In genomic region chr17:29573558-29573870, GRCh38 we compare ENCODE assay signal across 15 cellular contexts. TPM values are rescaled to one million over a fixed set of nuclear protein-coding genes. Genes with fewer than 3 reads are reported as not detected.
DNase-seq lines count a peak whose midpoint lies in the region; ATAC-seq, FAIRE-seq and TF ChIP-seq lines count a peak whose summit lies in the region.
"Had no signal": no experiment of that assay in that cellular context is flagged by ENCODE, and none has a peak within 500 bp of the region (broad histone marks: within the 10 kb centered on the region; RNA-seq: fewer than 3 reads in every experiment).

No MANE protein-coding gene starts in this region.

- H3K9me3 ChIP-seq in left ventricle myocardium inferior (replicated peaks) (no peaks in the 10 kb centered on the region), heart right ventricle (no peaks in the 10 kb centered on the region), HepG2 (ENCODE audit: low read length) (no peaks in the 10 kb centered on the region), upper lobe of right lung (no peaks in the 10 kb centered on the region)
- H3K9me3 ChIP-seq: HAP-1 had no signal

- no peak overlapping the region for H3K4me2 ChIP-seq in HepG2 (ENCODE audit: low read depth, low read length)

- no peak overlapping the region for H2AFZ ChIP-seq in HepG2 (ENCODE audit: low read length)

- no peaks in the 10 kb centered on the region for H4K20me1 ChIP-seq in HepG2 (ENCODE audit: insufficient read depth, low read length)

- no peak for TF ChIP-seq CTCF in left ventricle myocardium inferior (IDR thresholded peaks at IDR 0.05; ENCODE audit: borderline replicate concordance)
- TF ChIP-seq CTCF in heart right ventricle (IDR thresholded peaks at IDR 0.05), result no peak
- no peak for TF ChIP-seq CTCF in HepG2 (CRISPR knock-in tag; IDR thresholded peaks at IDR 0.05)
- TF ChIP-seq CTCF in upper lobe of right lung (IDR thresholded peaks at IDR 0.05), result no peak

- in situ Hi-C loops in HepG2 (cut with HindIII; ENCODE audit: extremely low pct_ligation_motif_present, low pct_unique_long_range_greater_than_20kb), result no loop called here

- H3K27ac ChIP-seq in left ventricle myocardium inferior (replicated peaks) (peak overlapping the region; percentile 76), heart right ventricle (peak overlapping the region in 1 of 10 donors; percentile 71), HepG2 (ENCODE audit: extremely low read length, insufficient read depth, low read length) (no peak overlapping the region), upper lobe of right lung (no peak overlapping the region)
- H3K27ac ChIP-seq: SK-N-MC, VCaP had no signal

- 86 to 90% methylated on average over 6 of the region's 6 CpGs for WGBS in heart right ventricle, 2 donors
- 97% methylated on average over 4 of the region's 6 CpGs for WGBS in HepG2 (ENCODE audit: low lambda C conversion rate)

- H3K79me2 ChIP-seq in HepG2 (ENCODE audit: insufficient read depth, low read length), result no peaks in the 10 kb centered on the region

- H3K4me3 ChIP-seq in left ventricle myocardium inferior, result no peak overlapping the region
- H3K4me3 ChIP-seq in heart right ventricle, result no peak overlapping the region
- H3K4me3 ChIP-seq in HepG2 (replicated peaks in 1 of 3; ENCODE audit: insufficient read depth in 1 of 3, low read depth in 2 of 3, low read length in 3 of 3), result no peak overlapping the region
- H3K4me3 ChIP-seq in upper lobe of right lung, result no peak overlapping the region
- H3K4me3 ChIP-seq: HAP-1, lung, SK-N-MC had no signal

- TF ChIP-seq EP300 in HepG2 (IDR thresholded peaks at IDR 0.05; ENCODE audit: low read depth in 2 of 2, low read length in 2 of 2) (no peak), HepG2 (CRISPR knock-in tag; IDR thresholded peaks at IDR 0.05; ENCODE audit: borderline replicate concordance) (no peak)

- POLR2A ChIA-PET in HepG2 (lab: Yijun Ruan, JAX), result no interaction called here

- no TSS peak for BruUV-seq in HepG2 (replicated peaks; lab: Mats Ljungman, UMichigan)

- H3K27me3 ChIP-seq in left ventricle myocardium inferior (ENCODE audit: low read depth) (no peaks in the 10 kb centered on the region), heart right ventricle (no peaks in the 10 kb centered on the region), HepG2 (ENCODE audit: control insufficient read depth in 1 of 2, insufficient read depth in 2 of 2, low read length in 2 of 2) (no peaks in the 10 kb centered on the region), upper lobe of right lung (no peaks in the 10 kb centered on the region)

- peaks cover 52% of the 10 kb centered on the region for H3K4me1 ChIP-seq in left ventricle myocardium inferior
- H3K4me1 ChIP-seq in heart right ventricle, result peaks cover 14 to 57% (median 36%) of the 10 kb centered on the region in 9 donors
- peaks cover 32% of the 10 kb centered on the region for H3K4me1 ChIP-seq in HepG2 (ENCODE audit: insufficient read depth, low read length)
- H3K4me1 ChIP-seq in upper lobe of right lung, result peaks cover 13% of the 10 kb centered on the region
- H3K4me1 ChIP-seq: HAP-1 had no signal

- TF ChIP-seq RAD21 in HepG2 (CRISPR knock-in tag; IDR thresholded peaks at IDR 0.05), result no peak

- intact Hi-C loops in left ventricle myocardium inferior (cut with micrococcal nuclease), result no loop called here
- intact Hi-C loops in heart right ventricle (cut with DNase I), result loop anchor here in 1 of 10 donors (10.0 kb wide), 1 partner anchor 51 kb away; the partner anchor contains the start of gene CORO6
- intact Hi-C loops in HepG2 (cut with micrococcal nuclease; ENCODE audit: unreplicated experiment), result no loop called here
- intact Hi-C loops in upper lobe of right lung (cut with DNase I), result no loop called here

- H3K9ac ChIP-seq in HepG2 (ENCODE audit: insufficient read depth, low read depth, low read length), result no peak overlapping the region

- H3K36me3 ChIP-seq in left ventricle myocardium inferior (peaks cover 52% of the 10 kb centered on the region), heart right ventricle (peaks cover 3 to 64% (median 37%) of the 10 kb centered on the region in 9 donors), HepG2 (replicated peaks in 1 of 2; ENCODE audit: control insufficient read depth in 1 of 2, insufficient read depth in 2 of 2, low read length in 2 of 2) (peaks cover 4 to 17% of the 10 kb centered on the region in 2 experiments; a peak in 3 of 5 replicates), upper lobe of right lung (peaks cover 46% of the 10 kb centered on the region)

- ATAC-seq in heart right ventricle, result no peak
- no peak for ATAC-seq in HepG2
- ATAC-seq in upper lobe of right lung, result no peak
- ATAC-seq in HG02981 (IDR thresholded peaks at IDR 0.05; ENCODE audit: unreplicated experiment), result no peak

- no peak for TF ChIP-seq POLR2A in HepG2 (IDR thresholded peaks at IDR 0.05; ENCODE audit: insufficient read depth in 1 of 2, low read depth in 2 of 2, low read length in 2 of 2)

- DNase-seq in left ventricle myocardium inferior (peak; percentile 9), heart right ventricle (no peak), HepG2 (ENCODE audit: low spot score) (no peak), upper lobe of right lung (peak; percentile 56), HT-29 (ENCODE audit: low spot score) (no peak)
- DNase-seq: amniotic stem cell, DMS 273 treated with DMSO at 0.1 percent for 48 hours, occipital lobe had no signal

- CTCF ChIA-PET in HepG2 (lab: Yijun Ruan, JAX; ENCODE audit: low intra/inter-chr PET ratio, low total read pairs), result no interaction called here

- FAIRE-seq in HepG2 (lab: Jason Lieb, UNC), result no peak
- FAIRE-seq: colon, urothelium cell line had no signal

RNA-seq across cellular contexts. Expression of gene TP53I13, which starts 5.0 kb away (rescaled TPM):
- 37.2 TPM for total RNA-seq in left ventricle myocardium inferior
- total RNA-seq in heart right ventricle, result 10 to 100 TPM; 24.0 to 41.6 (median 30.2) TPM
- 100 to 1,000 TPM in 1 of 2 donors, 10 to 100 TPM in 1; 92.8 to 106 TPM for polyA plus RNA-seq in heart right ventricle
- 9.9 and 25.7 TPM in 2 replicates for total RNA-seq in HepG2 (2016; rRNA removed; fragmentation: Illumina TruSeq; extraction: Trizol)
- 17.6 and 23.7 TPM in 2 replicates for total RNA-seq in HepG2 (2016; cell fraction: cytosol; rRNA removed; fragmentation: Illumina TruSeq; extraction: Trizol; ENCODE audit: low read depth)
- 9.5 and 27.0 TPM in 2 replicates for total RNA-seq in HepG2 (2016; cell fraction: insoluble cytoplasmic fraction; rRNA removed; fragmentation: Illumina TruSeq; extraction: Trizol)
- total RNA-seq in HepG2 (2016; cell fraction: membrane; rRNA removed; fragmentation: Illumina TruSeq; extraction: Trizol), result 15.6 and 16.0 TPM in 2 replicates
- total RNA-seq in HepG2 (2016; cell fraction: nucleus; rRNA removed; fragmentation: Illumina TruSeq; extraction: Trizol), result 23.1 and 26.1 TPM in 2 replicates
- 16.9 and 29.2 TPM in 2 replicates for polyA plus RNA-seq in HepG2 (2011; rRNA removed)
- 15.5 and 31.8 TPM in 2 replicates for polyA plus RNA-seq in HepG2 (2011; cell fraction: cytosol; rRNA removed)
- 136 and 174 TPM in 2 replicates for polyA plus RNA-seq in HepG2 (2011; cell fraction: nucleus; rRNA removed)
- polyA plus RNA-seq in HepG2 (2012), result 12.7 and 18.1 TPM in 2 replicates
- 9.2 and 10.2 TPM in 2 replicates for polyA plus RNA-seq in HepG2 (2016; cell fraction: cytosol; fragmentation: Illumina TruSeq; extraction: Trizol; ENCODE audit: low read depth)
- 8.5 and 9.5 TPM in 2 replicates for polyA plus RNA-seq in HepG2 (2016; cell fraction: insoluble cytoplasmic fraction; fragmentation: Illumina TruSeq; extraction: Trizol; ENCODE audit: low read depth)
- 10.4 and 10.9 TPM in 2 replicates for polyA plus RNA-seq in HepG2 (2016; cell fraction: membrane; fragmentation: Illumina TruSeq; extraction: Trizol; ENCODE audit: low read depth)
- 51.8 and 59.8 TPM in 2 replicates for polyA plus RNA-seq in HepG2 (2016; cell fraction: nucleus; fragmentation: Illumina TruSeq; extraction: Trizol; ENCODE audit: insufficient read depth, low read depth)
- polyA minus RNA-seq in HepG2 (2011; rRNA and poly(A)+ RNA removed; ENCODE audit: low replicate concordance), result 25.1 and 43.5 TPM in 2 replicates
- 18.8 and 20.0 TPM in 2 replicates for polyA minus RNA-seq in HepG2 (2011; cell fraction: cytosol; rRNA and poly(A)+ RNA removed)
- polyA minus RNA-seq in HepG2 (2011; cell fraction: nucleus; rRNA and poly(A)+ RNA removed), result 16.1 and 22.5 TPM in 2 replicates
- total RNA-seq in upper lobe of right lung, result 51.9 TPM
- total RNA-seq in HT-29 (2014; rRNA removed; shearing (Covaris generic)), result 118 and 141 TPM in 2 replicates

RNA-seq across cellular contexts. Expression of gene ABHD15, which starts 6.7 kb away (rescaled TPM):
- 5.9 TPM for total RNA-seq in left ventricle myocardium inferior
- 1 to 10 TPM; 4.4 to 9.0 (median 5.6) TPM for total RNA-seq in heart right ventricle
- polyA plus RNA-seq in heart right ventricle, result 1 to 10 TPM; 3.5 to 5.7 TPM
- total RNA-seq in HepG2 (2016; rRNA removed; fragmentation: Illumina TruSeq; extraction: Trizol), result 4.8 and 7.7 TPM in 2 replicates
- total RNA-seq in HepG2 (2016; cell fraction: cytosol; rRNA removed; fragmentation: Illumina TruSeq; extraction: Trizol; ENCODE audit: low read depth), result 0.44 and 0.91 TPM in 2 replicates
- 5.0 and 7.3 TPM in 2 replicates for total RNA-seq in HepG2 (2016; cell fraction: insoluble cytoplasmic fraction; rRNA removed; fragmentation: Illumina TruSeq; extraction: Trizol)
- total RNA-seq in HepG2 (2016; cell fraction: membrane; rRNA removed; fragmentation: Illumina TruSeq; extraction: Trizol), result 3.2 and 3.6 TPM in 2 replicates
- total RNA-seq in HepG2 (2016; cell fraction: nucleus; rRNA removed; fragmentation: Illumina TruSeq; extraction: Trizol), result 6.6 and 6.7 TPM in 2 replicates
- 2.4 and 2.9 TPM in 2 replicates for polyA plus RNA-seq in HepG2 (2011; rRNA removed)
- 2.6 and 2.7 TPM in 2 replicates for polyA plus RNA-seq in HepG2 (2011; cell fraction: cytosol; rRNA removed)
- polyA plus RNA-seq in HepG2 (2011; cell fraction: nucleus; rRNA removed), result 2.3 and 2.7 TPM in 2 replicates
- 2.3 and 2.8 TPM in 2 replicates for polyA plus RNA-seq in HepG2 (2012)
- 0.60 and 0.61 TPM in 2 replicates for polyA plus RNA-seq in HepG2 (2016; cell fraction: cytosol; fragmentation: Illumina TruSeq; extraction: Trizol; ENCODE audit: low read depth)
- polyA plus RNA-seq in HepG2 (2016; cell fraction: insoluble cytoplasmic fraction; fragmentation: Illumina TruSeq; extraction: Trizol; ENCODE audit: low read depth), result 4.7 and 5.2 TPM in 2 replicates
- polyA plus RNA-seq in HepG2 (2016; cell fraction: membrane; fragmentation: Illumina TruSeq; extraction: Trizol; ENCODE audit: low read depth), result 1.9 and 2.1 TPM in 2 replicates
- 8.6 and 9.0 TPM in 2 replicates for polyA plus RNA-seq in HepG2 (2016; cell fraction: nucleus; fragmentation: Illumina TruSeq; extraction: Trizol; ENCODE audit: insufficient read depth, low read depth)
- polyA minus RNA-seq in HepG2 (2011; rRNA and poly(A)+ RNA removed; ENCODE audit: low replicate concordance), result 9.2 and 15.6 TPM in 2 replicates
- polyA minus RNA-seq in HepG2 (2011; cell fraction: cytosol; rRNA and poly(A)+ RNA removed), result 2.6 and 3.4 TPM in 2 replicates
- polyA minus RNA-seq in HepG2 (2011; cell fraction: nucleus; rRNA and poly(A)+ RNA removed), result 3.6 and 5.5 TPM in 2 replicates
- 10.9 TPM for total RNA-seq in upper lobe of right lung
- total RNA-seq in HT-29 (2014; rRNA removed; shearing (Covaris generic)), result 20.6 and 25.5 TPM in 2 replicates

RNA-seq across cellular contexts. Expression of gene GIT1, which starts 15.9 kb away (rescaled TPM):
- total RNA-seq in left ventricle myocardium inferior, result 31.9 TPM
- total RNA-seq in heart right ventricle, result 10 to 100 TPM; 20.6 to 34.7 (median 28.1) TPM
- polyA plus RNA-seq in heart right ventricle, result 10 to 100 TPM; 31.6 to 35.4 TPM
- total RNA-seq in HepG2 (2016; rRNA removed; fragmentation: Illumina TruSeq; extraction: Trizol), result 12.9 and 14.2 TPM in 2 replicates
- 6.7 and 9.1 TPM in 2 replicates for total RNA-seq in HepG2 (2016; cell fraction: cytosol; rRNA removed; fragmentation: Illumina TruSeq; extraction: Trizol; ENCODE audit: low read depth)
- total RNA-seq in HepG2 (2016; cell fraction: insoluble cytoplasmic fraction; rRNA removed; fragmentation: Illumina TruSeq; extraction: Trizol), result 11.3 and 13.5 TPM in 2 replicates
- 23.5 and 27.1 TPM in 2 replicates for total RNA-seq in HepG2 (2016; cell fraction: membrane; rRNA removed; fragmentation: Illumina TruSeq; extraction: Trizol)
- total RNA-seq in HepG2 (2016; cell fraction: nucleus; rRNA removed; fragmentation: Illumina TruSeq; extraction: Trizol), result 11.7 and 17.3 TPM in 2 replicates
- polyA plus RNA-seq in HepG2 (2011; rRNA removed), result 30.8 and 31.5 TPM in 2 replicates
- 17.1 and 24.2 TPM in 2 replicates for polyA plus RNA-seq in HepG2 (2011; cell fraction: cytosol; rRNA removed)
- 56.8 and 69.2 TPM in 2 replicates for polyA plus RNA-seq in HepG2 (2011; cell fraction: nucleus; rRNA removed)
- polyA plus RNA-seq in HepG2 (2012), result 15.9 and 22.4 TPM in 2 replicates
- 12.0 and 13.0 TPM in 2 replicates for polyA plus RNA-seq in HepG2 (2016; cell fraction: cytosol; fragmentation: Illumina TruSeq; extraction: Trizol; ENCODE audit: low read depth)
- 17.0 and 22.9 TPM in 2 replicates for polyA plus RNA-seq in HepG2 (2016; cell fraction: insoluble cytoplasmic fraction; fragmentation: Illumina TruSeq; extraction: Trizol; ENCODE audit: low read depth)
- 26.3 and 34.9 TPM in 2 replicates for polyA plus RNA-seq in HepG2 (2016; cell fraction: membrane; fragmentation: Illumina TruSeq; extraction: Trizol; ENCODE audit: low read depth)
- 31.9 and 33.9 TPM in 2 replicates for polyA plus RNA-seq in HepG2 (2016; cell fraction: nucleus; fragmentation: Illumina TruSeq; extraction: Trizol; ENCODE audit: insufficient read depth, low read depth)
- polyA minus RNA-seq in HepG2 (2011; rRNA and poly(A)+ RNA removed; ENCODE audit: low replicate concordance), result 51.4 and 110 TPM in 2 replicates
- 17.5 and 20.2 TPM in 2 replicates for polyA minus RNA-seq in HepG2 (2011; cell fraction: cytosol; rRNA and poly(A)+ RNA removed)
- polyA minus RNA-seq in HepG2 (2011; cell fraction: nucleus; rRNA and poly(A)+ RNA removed), result 22.8 and 25.5 TPM in 2 replicates
- total RNA-seq in upper lobe of right lung, result 64.8 TPM
- 52.2 and 56.3 TPM in 2 replicates for total RNA-seq in HT-29 (2014; rRNA removed; shearing (Covaris generic))

RNA-seq across cellular contexts. Expression of gene ANKRD13B, which starts 19.4 kb away (rescaled TPM):
- total RNA-seq in left ventricle myocardium inferior (5.9 TPM), heart right ventricle (1 to 10 TPM; 2.5 to 9.1 (median 5.5) TPM), HepG2 (2016; rRNA removed; fragmentation: Illumina TruSeq; extraction: Trizol) (1.6 and 1.7 TPM in 2 replicates), upper lobe of right lung (6.8 TPM)
- polyA plus RNA-seq in heart right ventricle (1 to 10 TPM; 6.2 to 9.7 TPM), HepG2 (2011; rRNA removed) (1.8 and 2.2 TPM in 2 replicates)
- total RNA-seq in HepG2 (2016; cell fraction: cytosol; rRNA removed; fragmentation: Illumina TruSeq; extraction: Trizol; ENCODE audit: low read depth), result 0.71 and 0.79 TPM in 2 replicates
- 0.76 and 1.6 TPM in 2 replicates for total RNA-seq in HepG2 (2016; cell fraction: insoluble cytoplasmic fraction; rRNA removed; fragmentation: Illumina TruSeq; extraction: Trizol)
- 1.5 and 1.9 TPM in 2 replicates for total RNA-seq in HepG2 (2016; cell fraction: membrane; rRNA removed; fragmentation: Illumina TruSeq; extraction: Trizol)
- total RNA-seq in HepG2 (2016; cell fraction: nucleus; rRNA removed; fragmentation: Illumina TruSeq; extraction: Trizol), result 2.0 and 2.4 TPM in 2 replicates
- polyA plus RNA-seq in HepG2 (2011; cell fraction: cytosol; rRNA removed), result 0.83 and 1.4 TPM in 2 replicates
- polyA plus RNA-seq in HepG2 (2011; cell fraction: nucleus; rRNA removed), result 9.9 and 14.7 TPM in 2 replicates
- polyA plus RNA-seq in HepG2 (2012), result 1.2 and 2.1 TPM in 2 replicates
- 0.67 and 0.84 TPM in 2 replicates for polyA plus RNA-seq in HepG2 (2016; cell fraction: cytosol; fragmentation: Illumina TruSeq; extraction: Trizol; ENCODE audit: low read depth)
- 1.7 and 2.2 TPM in 2 replicates for polyA plus RNA-seq in HepG2 (2016; cell fraction: insoluble cytoplasmic fraction; fragmentation: Illumina TruSeq; extraction: Trizol; ENCODE audit: low read depth)
- 1.7 and 1.9 TPM in 2 replicates for polyA plus RNA-seq in HepG2 (2016; cell fraction: membrane; fragmentation: Illumina TruSeq; extraction: Trizol; ENCODE audit: low read depth)
- 6.1 and 8.4 TPM in 2 replicates for polyA plus RNA-seq in HepG2 (2016; cell fraction: nucleus; fragmentation: Illumina TruSeq; extraction: Trizol; ENCODE audit: insufficient read depth, low read depth)
- 3.0 and 21.2 TPM in 2 replicates for polyA minus RNA-seq in HepG2 (2011; rRNA and poly(A)+ RNA removed; ENCODE audit: low replicate concordance)
- polyA minus RNA-seq in HepG2 (2011; cell fraction: cytosol; rRNA and poly(A)+ RNA removed), result 1.5 and 1.8 TPM in 2 replicates
- polyA minus RNA-seq in HepG2 (2011; cell fraction: nucleus; rRNA and poly(A)+ RNA removed), result 0.75 and 1.8 TPM in 2 replicates
- total RNA-seq in HT-29 (2014; rRNA removed; shearing (Covaris generic)), result 26.6 and 28.0 TPM in 2 replicates

RNA-seq across cellular contexts. Expression of gene CORO6, which starts 49.2 kb away (rescaled TPM):
- total RNA-seq in left ventricle myocardium inferior, result 101 TPM
- 100 to 1,000 TPM in 4 of 10 donors, 10 to 100 TPM in 6; 72.0 to 110 (median 90.9) TPM for total RNA-seq in heart right ventricle
- polyA plus RNA-seq in heart right ventricle, result 100 to 1,000 TPM in 1 of 2 donors, 10 to 100 TPM in 1; 53.2 to 262 TPM
- total RNA-seq in HepG2 (2016; rRNA removed; fragmentation: Illumina TruSeq; extraction: Trizol), result 0.42 TPM in 1 of 2 replicates, not detected in the other
- 0.10 TPM in 1 of 2 replicates, not detected in the other for total RNA-seq in HepG2 (2016; cell fraction: cytosol; rRNA removed; fragmentation: Illumina TruSeq; extraction: Trizol; ENCODE audit: low read depth)
- total RNA-seq in HepG2 (2016; cell fraction: insoluble cytoplasmic fraction; rRNA removed; fragmentation: Illumina TruSeq; extraction: Trizol), result 0.15 and 0.39 TPM in 2 replicates
- total RNA-seq in HepG2 (2016; cell fraction: membrane; rRNA removed; fragmentation: Illumina TruSeq; extraction: Trizol), result 0.14 TPM in 1 of 2 replicates, not detected in the other
- total RNA-seq in HepG2 (2016; cell fraction: nucleus; rRNA removed; fragmentation: Illumina TruSeq; extraction: Trizol), result 0.38 and 0.71 TPM in 2 replicates
- polyA plus RNA-seq in HepG2 (2011; rRNA removed), result 0.82 and 1.2 TPM in 2 replicates
- 0.20 and 0.22 TPM in 2 replicates for polyA plus RNA-seq in HepG2 (2011; cell fraction: cytosol; rRNA removed)
- polyA plus RNA-seq in HepG2 (2011; cell fraction: nucleus; rRNA removed), result 10.2 and 12.8 TPM in 2 replicates
- polyA plus RNA-seq in HepG2 (2012), result 0.16 and 0.25 TPM in 2 replicates
- 0.12 TPM in 1 of 2 replicates, not detected in the other for polyA plus RNA-seq in HepG2 (2016; cell fraction: cytosol; fragmentation: Illumina TruSeq; extraction: Trizol; ENCODE audit: low read depth)
- 0.20 TPM in 1 of 2 replicates, not detected in the other for polyA plus RNA-seq in HepG2 (2016; cell fraction: insoluble cytoplasmic fraction; fragmentation: Illumina TruSeq; extraction: Trizol; ENCODE audit: low read depth)
- not detected in 2 replicates for polyA plus RNA-seq in HepG2 (2016; cell fraction: membrane; fragmentation: Illumina TruSeq; extraction: Trizol; ENCODE audit: low read depth)
- polyA plus RNA-seq in HepG2 (2016; cell fraction: nucleus; fragmentation: Illumina TruSeq; extraction: Trizol; ENCODE audit: insufficient read depth, low read depth), result 0.96 and 2.4 TPM in 2 replicates
- 4.6 TPM in 1 of 2 replicates, not detected in the other for polyA minus RNA-seq in HepG2 (2011; rRNA and poly(A)+ RNA removed; ENCODE audit: low replicate concordance)
- polyA minus RNA-seq in HepG2 (2011; cell fraction: cytosol; rRNA and poly(A)+ RNA removed), result not detected in 2 replicates
- polyA minus RNA-seq in HepG2 (2011; cell fraction: nucleus; rRNA and poly(A)+ RNA removed), result 0.50 and 0.52 TPM in 2 replicates
- total RNA-seq in upper lobe of right lung, result 7.7 TPM
- 0.25 and 0.26 TPM in 2 replicates for total RNA-seq in HT-29 (2014; rRNA removed; shearing (Covaris generic))

Comparison
In these comparisons a context has a peak if more than half of its experiments do, and no peak if none do; other contexts are left out.
1. DNase-seq: peak in left ventricle myocardium inferior (single experiment) and upper lobe of right lung (single experiment); none in heart right ventricle (0 of 2), HepG2 (single experiment) and HT-29 (single experiment).